9 cellular contexts compared by ENCODE assay signal in genomic region chr4:112523008-112523440, GRCh38. TPM values are rescaled to one million over a fixed set of nuclear protein-coding genes. Genes with fewer than 3 reads are reported as not detected.
A peak's percentile ranks its signal among the peaks of the same experiment; 100 is the strongest.
DNase-seq lines count a peak whose midpoint lies in the region; ATAC-seq and TF ChIP-seq lines count a peak whose summit lies in the region.
"Had no signal": no experiment of that assay in that cellular context is flagged by ENCODE, and none has a peak within 500 bp of the region (broad histone marks: within the 10 kb centered on the region; RNA-seq: fewer than 3 reads in every experiment).

No MANE protein-coding gene starts in this region.

- no peak for TF ChIP-seq CTCF in mesothelial cell of epicardium (IDR thresholded peaks at IDR 0.05; ENCODE audit: unreplicated experiment)

- ATAC-seq in GM18858 (IDR thresholded peaks at IDR 0.05; ENCODE audit: unreplicated experiment) (peak; percentile 35), HG02852 (IDR thresholded peaks at IDR 0.05; ENCODE audit: unreplicated experiment) (peak; percentile 40)

- peak overlapping the region; percentile 73 for H3K4me3 Mint-ChIP-seq in mesothelial cell of epicardium

- H3K36me3 Mint-ChIP-seq in mesothelial cell of epicardium = no peaks in the 10 kb centered on the region

- H3K27me3 Mint-ChIP-seq in mesothelial cell of epicardium (ENCODE audit: low read depth) = peaks cover 90% of the 10 kb centered on the region

- peaks cover 5% of the 10 kb centered on the region for H3K4me1 Mint-ChIP-seq in mesothelial cell of epicardium

- DNase-seq in RPMI8226 (peak; percentile 77), mesothelial cell of epicardium (ENCODE audit: low spot score in 2 of 2, unreplicated experiment in 2 of 2) (peak in 1 of 2 experiments; percentile 59), NCI-H2171 (lab: John Stamatoyannopoulos, UW) (no peak), NCI-H345 (lab: John Stamatoyannopoulos, UW) (no peak), pons (ENCODE audit: low spot score) (no peak)
- peak; percentile 40 for DNase-seq in central memory CD4-positive, alpha-beta T cell

- peaks cover 2% of the 10 kb centered on the region for H3K9me3 Mint-ChIP-seq in mesothelial cell of epicardium

- no peak overlapping the region for H3K27ac Mint-ChIP-seq in mesothelial cell of epicardium

RNA-seq across cellular contexts. Expression of gene NEUROG2, which starts 7.0 kb away (rescaled TPM):
- not detected in 3 replicates for total RNA-seq in mesothelial cell of epicardium
- total RNA-seq: urinary bladder had no signal

Comparison
In these comparisons a context has a peak if more than half of its experiments do, and no peak if none do; other contexts are left out.
1. DNase-seq: peak in RPMI8226 (single experiment) and central memory CD4-positive, alpha-beta T cell (single experiment); none in NCI-H2171 (single experiment), NCI-H345 (single experiment) and pons (single experiment).